ENCODE assay signal across 14 cellular contexts in the genomic region with DNA sequence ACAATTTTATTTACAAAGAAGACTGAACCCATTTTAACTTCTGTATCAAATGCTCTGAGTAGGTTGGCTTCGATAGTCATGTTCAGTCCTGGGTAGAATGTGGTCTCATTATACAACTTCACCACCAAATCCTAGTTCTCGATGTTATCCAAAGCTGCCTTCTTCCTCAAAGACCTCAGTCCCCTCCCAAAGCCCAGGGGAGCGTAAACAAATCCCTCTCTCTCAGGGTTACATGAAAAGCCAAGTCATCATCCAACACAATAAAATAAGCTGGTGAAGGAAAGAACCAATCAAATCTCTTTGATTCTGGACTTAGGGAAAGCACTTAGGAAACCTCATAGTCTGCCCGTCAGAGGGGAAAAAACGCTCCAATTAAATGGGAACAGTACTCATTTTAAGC. TPM values are rescaled to one million over a fixed set of nuclear protein-coding genes. Genes with fewer than 3 reads are reported as not detected.
A peak's percentile ranks its signal among the peaks of the same experiment; 100 is the strongest.
DNase-seq lines count a peak whose midpoint lies in the region; ATAC-seq and TF ChIP-seq lines count a peak whose summit lies in the region.
"Had no signal": no experiment of that assay in that cellular context is flagged by ENCODE, and none has a peak within 500 bp of the region (broad histone marks: within the 10 kb centered on the region; RNA-seq: fewer than 3 reads in every experiment).

No MANE protein-coding gene starts in this region.

- H3K9me3 ChIP-seq in esophagus muscularis mucosa: no peaks in the 10 kb centered on the region

- TF ChIP-seq CTCF in esophagus muscularis mucosa (IDR thresholded peaks at IDR 0.05): no peak

- no peak overlapping the region for H3K27ac ChIP-seq in esophagus muscularis mucosa (replicated peaks in 1 of 4)

- H3K36me3 ChIP-seq in H7 (replicated peaks; ENCODE audit: control insufficient read depth, insufficient read depth, low read length) (no peaks in the 10 kb centered on the region), esophagus muscularis mucosa (no peaks in the 10 kb centered on the region)

- no peak for TF ChIP-seq POLR2A in esophagus muscularis mucosa (IDR thresholded peaks at IDR 0.05; ENCODE audit: low read depth)

- H3K27me3 ChIP-seq in H7 (ENCODE audit: control insufficient read depth, insufficient read depth, low read length) (no peaks in the 10 kb centered on the region), esophagus muscularis mucosa (peaks cover 0 to 4% (median 0%) of the 10 kb centered on the region in 4 donors)

- H3K4me3 ChIP-seq in H7 (ENCODE audit: insufficient read depth, low read depth, low read length): no peak overlapping the region
- no peak overlapping the region for H3K4me3 ChIP-seq in esophagus muscularis mucosa

- 69% methylated on average over 5 of the region's 5 CpGs for WGBS in esophagus muscularis mucosa

- DNase-seq in H7: peak; percentile 16
- DNase-seq in NCI-H1436 (lab: John Stamatoyannopoulos, UW): peak; percentile 55
- peak; percentile 50 for DNase-seq in NCI-H69 (lab: John Stamatoyannopoulos, UW)
- DNase-seq in left kidney (ENCODE audit: low read depth, low spot score): peak; percentile 21
- DNase-seq in NAMALWA (ENCODE audit: low spot score): no peak
- DNase-seq in esophagus muscularis mucosa (ENCODE audit: extremely low spot score): no peak
- DNase-seq in NCI-H146 treated with DMSO at 0.1 percent for 48 hours (lab: John Stamatoyannopoulos, UW; ENCODE audit: unreplicated experiment): no peak
- DNase-seq: COR-L47, DMS53, KBM-7, NCI-H2029 had no signal

- TF ChIP-seq EP300 in esophagus muscularis mucosa (IDR thresholded peaks at IDR 0.05): no peak

- ATAC-seq in HG03097 (IDR thresholded peaks at IDR 0.05; ENCODE audit: low FRiP score, unreplicated experiment): no peak
- ATAC-seq: Panc1 had no signal

- no peaks in the 10 kb centered on the region for H3K4me1 ChIP-seq in esophagus muscularis mucosa

- intact Hi-C loops in esophagus muscularis mucosa (cut with DNase I): no loop called here

RNA-seq across cellular contexts. Expression of a gene that starts 9.1 kb away (rescaled TPM):
- total RNA-seq in H7 (2014; rRNA removed; shearing (Covaris generic)): not detected in 2 replicates
- total RNA-seq in esophagus muscularis mucosa: not detected
- total RNA-seq: SK-MEL-5 had no signal

Comparison
In these comparisons a context has a peak if more than half of its experiments do, and no peak if none do; other contexts are left out.
1. DNase-seq: peak in H7 (single experiment), NCI-H1436 (single experiment), NCI-H69 (single experiment) and left kidney (single experiment); none in NAMALWA (single experiment), esophagus muscularis mucosa (single experiment) and NCI-H146 treated with DMSO at 0.1 percent for 48 hours (single experiment).